Comparison of ENCODE assay signal across 12 cellular contexts in the genomic region with DNA sequence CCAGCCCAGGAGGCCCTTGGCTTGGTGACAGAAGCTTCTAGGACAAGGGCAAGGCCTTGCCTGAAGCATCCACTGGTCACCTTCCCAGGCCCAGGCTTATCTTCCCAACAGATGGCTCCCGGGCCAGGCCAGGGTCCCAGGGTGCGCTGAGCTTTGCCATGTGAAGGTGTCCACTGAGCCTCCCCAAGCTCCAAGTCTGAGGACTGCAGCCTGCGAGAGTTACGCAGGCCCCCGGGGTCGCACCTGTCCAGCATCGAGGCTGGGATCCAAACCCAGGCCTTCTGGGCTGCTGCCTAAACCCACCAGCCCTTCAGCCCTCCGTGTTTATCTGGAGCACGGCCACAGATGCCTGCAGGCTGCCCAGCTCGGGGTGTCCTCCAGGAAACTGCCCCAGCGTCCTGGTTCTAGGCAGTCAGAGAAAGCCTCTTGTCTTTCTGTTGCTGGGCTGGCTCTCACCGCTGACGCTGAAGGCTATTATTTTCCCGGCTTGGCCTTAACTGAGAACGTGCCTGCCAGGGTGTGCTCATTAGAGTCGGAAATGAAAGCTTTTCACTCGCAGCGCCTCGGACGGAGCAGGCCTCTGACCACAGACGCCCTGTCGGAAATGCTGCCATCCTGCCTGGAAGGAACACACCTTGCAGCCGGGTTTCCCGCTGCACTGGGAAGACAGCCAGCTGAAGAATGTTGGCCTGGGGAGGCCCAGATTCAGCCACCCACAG.
DNase-seq lines count a peak whose midpoint lies in the region; ATAC-seq, FAIRE-seq and TF ChIP-seq lines count a peak whose summit lies in the region.
"Had no signal": no experiment of that assay in that cellular context is flagged by ENCODE, and none has a peak within 500 bp of the region (broad histone marks: within the 10 kb centered on the region; RNA-seq: fewer than 3 reads in every experiment).

No MANE protein-coding gene starts in this region.

- CTCF ChIA-PET in K562 (lab: Yijun Ruan, JAX; ENCODE audit: low intra/inter-chr PET ratio) = no interaction called here

- DNase-seq in H4 (ENCODE audit: low spot score) = peak; percentile 38
- DNase-seq in K562 (ENCODE audit: extremely low read depth in 1 of 4, low spot score in 3 of 4) = no peak
- peak; percentile 70 for DNase-seq in right atrium auricular region (ENCODE audit: low spot score)
- DNase-seq in osteocyte (ENCODE audit: extremely low spot score, unreplicated experiment) = no peak
- DNase-seq in activated T-cell treated with anti-CD3 and anti-CD28 coated beads, Interleukin-2, amount 50 U/mL, for 24 hours = no peak
- no peak for DNase-seq in SK-N-DZ (ENCODE audit: low spot score)

- in situ Hi-C loops in K562 (cut with MboI) = no loop called here

- BruUV-seq in K562 (replicated peaks; lab: Mats Ljungman, UMichigan) = no TSS peak

- no peaks in the 10 kb centered on the region for H3K9me3 ChIP-seq in K562 (replicated peaks; ENCODE audit: control insufficient read depth, insufficient read depth, low read depth, low read length)
- H3K9me3 ChIP-seq in right atrium auricular region = no peaks in the 10 kb centered on the region
- no peaks in the 10 kb centered on the region for H3K9me3 ChIP-seq in skeletal muscle tissue (ENCODE audit: control insufficient read depth in 3 of 3, low read length in 3 of 3)
- H3K9me3 ChIP-seq: adrenal gland, HAP-1 had no signal

- H3K4me1 Mint-ChIP-seq in osteocyte (ENCODE audit: unreplicated experiment) = peaks cover 50% of the 10 kb centered on the region
- no peaks in the 10 kb centered on the region for H3K4me1 Mint-ChIP-seq in activated T-cell treated with anti-CD3 and anti-CD28 coated beads, Interleukin-2, amount 50 U/mL, for 24 hours (ENCODE audit: low read depth)

- H3K4me3 Mint-ChIP-seq in osteocyte (ENCODE audit: unreplicated experiment) = no peak overlapping the region
- H3K4me3 Mint-ChIP-seq in activated T-cell treated with anti-CD3 and anti-CD28 coated beads, Interleukin-2, amount 50 U/mL, for 24 hours = no peak overlapping the region
- H3K4me3 Mint-ChIP-seq: T-helper 1 cell treated with Interleukin-12 subunit alpha and Interleukin-12 subunit beta and Interleukin-4 antibody, amounts not matched to agents 30 μg/mL and 1 μg/mL, for 36 hours had no signal

- H3K79me2 ChIP-seq in K562 (ENCODE audit: control insufficient read depth, insufficient read depth, low read length) = no peaks in the 10 kb centered on the region

- TF ChIP-seq POLR2A in K562 (conservative IDR thresholded peaks at IDR 0.05) = no peak

- peaks cover 43% of the 10 kb centered on the region for H4K20me1 ChIP-seq in K562 (replicated peaks; ENCODE audit: control insufficient read depth, insufficient read depth, low read length)

- H3K27me3 ChIP-seq in K562 (ENCODE audit: control insufficient read depth in 2 of 2, insufficient read depth in 2 of 2, low read length in 2 of 2) (peaks cover 29 to 88% of the 10 kb centered on the region in 2 experiments; a peak in 4 of 5 replicates), right atrium auricular region (no peaks in the 10 kb centered on the region), skeletal muscle tissue (ENCODE audit: control insufficient read depth in 3 of 3, insufficient read depth in 3 of 3, low read length in 3 of 3) (peaks cover 0 to 9% (median 3%) of the 10 kb centered on the region in 3 donors)
- H3K27me3 ChIP-seq: adrenal gland had no signal

- no peak overlapping the region for H3K4me2 ChIP-seq in K562 (ENCODE audit: insufficient read depth, low read length)

- no peak for FAIRE-seq in K562 (lab: Jason Lieb, UNC)

- H3K36me3 Mint-ChIP-seq in osteocyte (ENCODE audit: unreplicated experiment) = no peaks in the 10 kb centered on the region
- no peaks in the 10 kb centered on the region for H3K36me3 Mint-ChIP-seq in activated T-cell treated with anti-CD3 and anti-CD28 coated beads, Interleukin-2, amount 50 U/mL, for 24 hours (ENCODE audit: low read depth)

- no peak overlapping the region for H3K4me3 ChIP-seq in K562
- no peak overlapping the region for H3K4me3 ChIP-seq in right atrium auricular region
- peak overlapping the region in 1 of 3 donors; percentile 6 for H3K4me3 ChIP-seq in skeletal muscle tissue (ENCODE audit: low read length in 3 of 3)
- H3K4me3 ChIP-seq: adrenal gland, HAP-1 had no signal

- H3K27ac ChIP-seq in K562 (ENCODE audit: extremely low read depth, low read depth, low read length) = no peak overlapping the region
- H3K27ac ChIP-seq in right atrium auricular region = peak overlapping the region; percentile 51 to 56
- peak overlapping the region; percentile 71 for H3K27ac ChIP-seq in skeletal muscle tissue (ENCODE audit: low read depth, low read length)
- H3K27ac ChIP-seq: C4-2B had no signal

- H3K27me3 Mint-ChIP-seq in osteocyte (ENCODE audit: unreplicated experiment) = no peaks in the 10 kb centered on the region
- H3K27me3 Mint-ChIP-seq in activated T-cell treated with anti-CD3 and anti-CD28 coated beads, Interleukin-2, amount 50 U/mL, for 24 hours = no peaks in the 10 kb centered on the region

- H3K36me3 ChIP-seq in K562 (ENCODE audit: control insufficient read depth, insufficient read depth, low read length) (no peaks in the 10 kb centered on the region), right atrium auricular region (no peaks in the 10 kb centered on the region), skeletal muscle tissue (ENCODE audit: control insufficient read depth in 3 of 3, insufficient read depth in 3 of 3, low read length in 3 of 3) (no peaks in the 10 kb centered on the region)
- H3K36me3 ChIP-seq: adrenal gland, HAP-1 had no signal

- TF ChIP-seq CTCF in K562 (IDR thresholded peaks at IDR 0.05 in 2 of 3, conservative IDR thresholded peaks at IDR 0.05 in 1 of 3; ENCODE audit: insufficient read depth in 2 of 3, low read depth in 1 of 3, low read length in 3 of 3) = no peak
- TF ChIP-seq CTCF in right atrium auricular region (IDR thresholded peaks at IDR 0.05) = no peak
- TF ChIP-seq CTCF in osteocyte (IDR thresholded peaks at IDR 0.05) = no peak

- H3K27ac Mint-ChIP-seq in osteocyte (ENCODE audit: unreplicated experiment) = no peak overlapping the region
- H3K27ac Mint-ChIP-seq in activated T-cell treated with anti-CD3 and anti-CD28 coated beads, Interleukin-2, amount 50 U/mL, for 24 hours = no peak overlapping the region
- H3K27ac Mint-ChIP-seq: T-helper 1 cell treated with Interleukin-12 subunit alpha and Interleukin-12 subunit beta and Interleukin-4 antibody, amounts not matched to agents 30 μg/mL and 1 μg/mL, for 36 hours had no signal

- intact Hi-C loops in K562 (cut with micrococcal nuclease) = no loop called here

- H3K9me3 Mint-ChIP-seq in osteocyte (ENCODE audit: unreplicated experiment) = no peaks in the 10 kb centered on the region
- no peaks in the 10 kb centered on the region for H3K9me3 Mint-ChIP-seq in activated T-cell treated with anti-CD3 and anti-CD28 coated beads, Interleukin-2, amount 50 U/mL, for 24 hours
- H3K9me3 Mint-ChIP-seq: T-helper 1 cell treated with Interleukin-12 subunit alpha and Interleukin-12 subunit beta and Interleukin-4 antibody, amounts not matched to agents 30 μg/mL and 1 μg/mL, for 36 hours had no signal

- H3K4me1 ChIP-seq in K562 (replicated peaks in 1 of 2; ENCODE audit: control insufficient read depth in 2 of 2, insufficient read depth in 2 of 2, low read length in 2 of 2) (peaks cover 0 to 69% of the 10 kb centered on the region in 2 experiments; a peak in 2 of 5 replicates), right atrium auricular region (peaks cover 0 to 47% of the 10 kb centered on the region in 2 donors), skeletal muscle tissue (ENCODE audit: control insufficient read depth in 3 of 3, insufficient read depth in 3 of 3, low read length in 3 of 3) (peaks cover 20 to 59% (median 51%) of the 10 kb centered on the region in 3 donors)
- H3K4me1 ChIP-seq: HAP-1 had no signal

- 9% methylated on average over 24 of the region's 24 CpGs for WGBS in K562 (ENCODE audit: insufficient coverage, low coverage, missing lambda C conversion rate)

- POLR2A ChIA-PET in K562 (lab: Yijun Ruan, JAX) = interaction anchor here (0.5 kb wide), 1 partner anchor 69 kb away, joined by 3 read pairs; no protein-coding TSS in a partner anchor

- H3K9ac ChIP-seq in K562 (ENCODE audit: insufficient read depth in 1 of 2, low read depth in 2 of 2, low read length in 2 of 2) (peak overlapping the region in 1 of 2 experiments; percentile 23; a peak in 1 of 4 replicates), skeletal muscle tissue (ENCODE audit: low read depth in 1 of 3, low read length in 3 of 3) (peak overlapping the region in 2 of 3 donors; percentile 28 to 62)

- no peak for TF ChIP-seq RAD21 in K562 (CRISPR knock-in tag; conservative IDR thresholded peaks at IDR 0.05 in 1 of 2, IDR thresholded peaks at IDR 0.05 in 1 of 2)

- no peak for TF ChIP-seq EP300 in K562 (IDR thresholded peaks at IDR 0.05; ENCODE audit: low read length)

- H2AFZ ChIP-seq in K562 (ENCODE audit: low read depth, low read length) = no peak overlapping the region

- no peak for ATAC-seq in K562
- no peak for ATAC-seq in HG03175 (IDR thresholded peaks at IDR 0.05; ENCODE audit: unreplicated experiment)

- no peaks in the 10 kb centered on the region for H3K9me1 ChIP-seq in K562 (ENCODE audit: control insufficient read depth, insufficient read depth, low read length)

TF ChIP-seq in K562, 482 proteins besides CTCF, POLR2A, EP300 and RAD21 (continues in another document):
- no peak for TF ChIP-seq TCF7L2 (IDR thresholded peaks at IDR 0.05; ENCODE audit: low read depth, low read length)
- TF ChIP-seq, protein P1, sequence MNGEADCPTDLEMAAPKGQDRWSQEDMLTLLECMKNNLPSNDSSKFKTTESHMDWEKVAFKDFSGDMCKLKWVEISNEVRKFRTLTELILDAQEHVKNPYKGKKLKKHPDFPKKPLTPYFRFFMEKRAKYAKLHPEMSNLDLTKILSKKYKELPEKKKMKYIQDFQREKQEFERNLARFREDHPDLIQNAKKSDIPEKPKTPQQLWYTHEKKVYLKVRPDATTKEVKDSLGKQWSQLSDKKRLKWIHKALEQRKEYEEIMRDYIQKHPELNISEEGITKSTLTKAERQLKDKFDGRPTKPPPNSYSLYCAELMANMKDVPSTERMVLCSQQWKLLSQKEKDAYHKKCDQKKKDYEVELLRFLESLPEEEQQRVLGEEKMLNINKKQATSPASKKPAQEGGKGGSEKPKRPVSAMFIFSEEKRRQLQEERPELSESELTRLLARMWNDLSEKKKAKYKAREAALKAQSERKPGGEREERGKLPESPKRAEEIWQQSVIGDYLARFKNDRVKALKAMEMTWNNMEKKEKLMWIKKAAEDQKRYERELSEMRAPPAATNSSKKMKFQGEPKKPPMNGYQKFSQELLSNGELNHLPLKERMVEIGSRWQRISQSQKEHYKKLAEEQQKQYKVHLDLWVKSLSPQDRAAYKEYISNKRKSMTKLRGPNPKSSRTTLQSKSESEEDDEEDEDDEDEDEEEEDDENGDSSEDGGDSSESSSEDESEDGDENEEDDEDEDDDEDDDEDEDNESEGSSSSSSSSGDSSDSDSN (IDR thresholded peaks at IDR 0.05; ENCODE audit: borderline replicate concordance in 1 of 2, low read depth in 2 of 2, low read length in 2 of 2) = peak; percentile 37 to 45; a peak in 2 of 4 replicates

Comparison
In these comparisons a context has a peak if more than half of its experiments do, and no peak if none do; other contexts are left out.
1. DNase-seq: peak in H4 (single experiment) and right atrium auricular region (single experiment); none in K562 (0 of 4), osteocyte (single experiment), activated T-cell treated with anti-CD3 and anti-CD28 coated beads, Interleukin-2, amount 50 U/mL, for 24 hours (single experiment) and SK-N-DZ (single experiment).